ENCODE assay signal across 8 cellular contexts in the genomic region with DNA sequence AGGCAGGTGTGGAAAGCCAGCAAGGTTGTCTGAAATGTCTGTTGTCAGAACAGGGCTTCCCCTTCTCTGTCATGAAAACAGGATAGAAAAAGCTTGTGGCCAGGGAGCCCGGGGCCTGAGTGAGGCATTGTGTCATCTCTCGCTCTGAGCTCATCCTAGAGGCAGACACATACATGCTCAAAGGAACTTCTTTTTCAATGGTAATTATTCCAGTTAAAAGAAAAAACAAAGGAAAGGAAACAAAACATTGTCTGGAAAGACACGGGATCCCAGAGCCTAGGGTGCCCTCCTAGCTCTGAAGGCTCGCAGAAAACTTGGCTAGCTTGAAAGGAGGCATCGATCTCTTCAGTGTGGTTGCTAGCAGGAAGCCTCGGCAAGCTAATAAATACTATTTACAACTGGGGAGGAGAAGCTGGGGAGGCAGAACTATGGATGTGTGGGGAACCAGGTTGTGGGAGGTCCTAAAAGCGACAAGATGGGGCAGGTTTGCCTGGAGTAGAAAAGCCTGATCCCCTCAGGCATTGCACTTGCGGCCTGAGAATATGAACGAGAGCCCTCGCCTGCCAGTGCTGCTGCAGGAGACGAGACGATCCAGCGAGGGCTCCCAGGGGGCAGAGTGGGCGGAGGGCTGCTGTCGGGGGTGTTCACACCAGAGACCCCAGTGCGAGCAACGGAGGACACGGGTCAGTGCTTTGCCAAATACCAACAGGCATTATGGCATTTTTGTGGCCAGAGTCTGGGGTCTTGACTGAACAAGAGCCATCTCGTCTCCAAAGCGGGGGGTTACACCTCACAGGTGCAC. TPM values are rescaled to one million over a fixed set of nuclear protein-coding genes. Genes with fewer than 3 reads are reported as not detected.
DNase-seq lines count a peak whose midpoint lies in the region; ATAC-seq and TF ChIP-seq lines count a peak whose summit lies in the region.

No MANE protein-coding gene starts in this region.

- H3K4me1 Mint-ChIP-seq in type B pancreatic cell (ENCODE audit: unreplicated experiment), result peaks cover 21% of the 10 kb centered on the region

- peaks cover 59% of the 10 kb centered on the region for H3K36me3 ChIP-seq in left ventricle myocardium inferior
- peaks cover 51 to 84% of the 10 kb centered on the region in 2 donors for H3K36me3 ChIP-seq in ascending aorta

- intact Hi-C loops in left ventricle myocardium inferior (cut with micrococcal nuclease), result no loop called here
- intact Hi-C loops in cardiac septum (cut with DNase I), result loop anchor here (10.0 kb wide), 1 partner anchor 195 kb away; no protein-coding TSS in a partner anchor
- intact Hi-C loops in ascending aorta (cut with DNase I), result loop anchor here (2.0 kb wide), 1 partner anchor 33 kb away; a partner anchor contains a TSS

- peaks cover 69% of the 10 kb centered on the region for H3K36me3 Mint-ChIP-seq in type B pancreatic cell

- H3K4me1 ChIP-seq in left ventricle myocardium inferior, result peaks cover 49% of the 10 kb centered on the region
- peaks cover 10 to 62% of the 10 kb centered on the region in 2 donors for H3K4me1 ChIP-seq in ascending aorta

- no peaks in the 10 kb centered on the region for H3K9me3 Mint-ChIP-seq in type B pancreatic cell

- H3K9me3 ChIP-seq in left ventricle myocardium inferior (replicated peaks) (peaks cover 4% of the 10 kb centered on the region), ascending aorta (peaks cover 0 to 4% of the 10 kb centered on the region in 2 donors)

- H3K4me3 ChIP-seq in left ventricle myocardium inferior (no peak overlapping the region), ascending aorta (no peak overlapping the region)

- DNase-seq in left ventricle myocardium inferior, result no peak
- DNase-seq in cardiac septum (ENCODE audit: low spot score), result no peak
- DNase-seq in ascending aorta (ENCODE audit: low spot score in 2 of 2), result no peak
- peak; percentile 21 for DNase-seq in kidney tubule cell (ENCODE audit: low spot score)
- DNase-seq in type B pancreatic cell (ENCODE audit: extremely low spot score, unreplicated experiment), result no peak
- no peak for DNase-seq in HuH-7 (ENCODE audit: low spot score)
- no peak for DNase-seq in NCI-H2081 treated with DMSO at 0.1 percent for 48 hours (lab: John Stamatoyannopoulos, UW)

- peak overlapping the region; percentile 63 for H3K4me3 Mint-ChIP-seq in type B pancreatic cell

- H3K27ac Mint-ChIP-seq in type B pancreatic cell, result peak overlapping the region; percentile 96

- TF ChIP-seq CTCF in left ventricle myocardium inferior (IDR thresholded peaks at IDR 0.05; ENCODE audit: borderline replicate concordance), result no peak
- no peak for TF ChIP-seq CTCF in ascending aorta (IDR thresholded peaks at IDR 0.05)
- no peak for TF ChIP-seq CTCF in type B pancreatic cell (conservative IDR thresholded peaks at IDR 0.05)

- no peaks in the 10 kb centered on the region for H3K27me3 ChIP-seq in left ventricle myocardium inferior (ENCODE audit: low read depth)
- no peaks in the 10 kb centered on the region for H3K27me3 ChIP-seq in ascending aorta

- no peaks in the 10 kb centered on the region for H3K27me3 Mint-ChIP-seq in type B pancreatic cell

- peak overlapping the region; percentile 35 for H3K27ac ChIP-seq in left ventricle myocardium inferior (replicated peaks)
- peak overlapping the region; percentile 70 to 76 for H3K27ac ChIP-seq in ascending aorta

- ATAC-seq in GM21528 (IDR thresholded peaks at IDR 0.05; ENCODE audit: low FRiP score, unreplicated experiment), result no peak

RNA-seq across cellular contexts. Expression of a gene that starts 32.8 kb away (rescaled TPM):
- total RNA-seq in left ventricle myocardium inferior (1.3 TPM), cardiac septum (7.5 TPM), ascending aorta (13.4 TPM), type B pancreatic cell (ENCODE audit: low replicate concordance) (1.8 and 2.8 TPM in 2 replicates)
